Comparison of ENCODE assay signal across 8 cellular contexts in genomic region chr12:52308807-52309425, GRCh38. TPM values are rescaled to one million over a fixed set of nuclear protein-coding genes. Genes with fewer than 3 reads are reported as not detected.
DNase-seq lines count a peak whose midpoint lies in the region; ATAC-seq and TF ChIP-seq lines count a peak whose summit lies in the region.

No MANE protein-coding gene starts in this region.

- ATAC-seq in stimulated activated effector memory CD8-positive, alpha-beta T cell treated with anti-CD3 and anti-CD28 coated beads, Interleukin-12 subunit alpha, Interleukin-12 subunit beta, amount 100 ng/mL, for 72 hours: no peak
- no peak for ATAC-seq in GM18505 (IDR thresholded peaks at IDR 0.05; ENCODE audit: unreplicated experiment)

- peaks cover 14% of the 10 kb centered on the region for H3K4me1 Mint-ChIP-seq in T-helper 2 cell treated with Interferon-gamma antibody and Interleukin-4, amounts not matched to agents 5 μg/mL and 100 μg/mL, for 36 hours (ENCODE audit: low read depth)
- H3K4me1 Mint-ChIP-seq in stimulated activated effector memory CD8-positive, alpha-beta T cell treated with anti-CD3 and anti-CD28 coated beads, Interleukin-12 subunit alpha, Interleukin-12 subunit beta, amount 100 ng/mL, for 72 hours: peaks cover 39% of the 10 kb centered on the region

- intact Hi-C loops in ascending aorta (cut with DNase I): no loop called here

- H3K36me3 Mint-ChIP-seq in T-helper 2 cell treated with Interferon-gamma antibody and Interleukin-4, amounts not matched to agents 5 μg/mL and 100 μg/mL, for 36 hours (ENCODE audit: low read depth): no peaks in the 10 kb centered on the region
- no peaks in the 10 kb centered on the region for H3K36me3 Mint-ChIP-seq in stimulated activated effector memory CD8-positive, alpha-beta T cell treated with anti-CD3 and anti-CD28 coated beads, Interleukin-12 subunit alpha, Interleukin-12 subunit beta, amount 100 ng/mL, for 72 hours

- H3K9me3 ChIP-seq in ascending aorta: no peaks in the 10 kb centered on the region

- H3K36me3 ChIP-seq in ascending aorta (no peaks in the 10 kb centered on the region), kidney epithelial cell (ENCODE audit: control insufficient read depth, insufficient read depth, low read length) (no peaks in the 10 kb centered on the region)

- H3K4me3 ChIP-seq in ascending aorta (peak overlapping the region; percentile 42 to 76), kidney epithelial cell (ENCODE audit: low read depth, low read length) (peak overlapping the region; percentile 39)

- TF ChIP-seq CTCF in ascending aorta (IDR thresholded peaks at IDR 0.05) (no peak), kidney epithelial cell (IDR thresholded peaks at IDR 0.05; ENCODE audit: insufficient read depth, low read length, poor library complexity, severe bottlenecking) (no peak)

- no peak overlapping the region for H3K27ac Mint-ChIP-seq in T-helper 2 cell treated with Interferon-gamma antibody and Interleukin-4, amounts not matched to agents 5 μg/mL and 100 μg/mL, for 36 hours
- H3K27ac Mint-ChIP-seq in stimulated activated effector memory CD8-positive, alpha-beta T cell treated with anti-CD3 and anti-CD28 coated beads, Interleukin-12 subunit alpha, Interleukin-12 subunit beta, amount 100 ng/mL, for 72 hours: no peak overlapping the region

- no peak for DNase-seq in T-helper 2 cell treated with Interferon-gamma antibody and Interleukin-4, amounts not matched to agents 5 μg/mL and 100 μg/mL, for 36 hours (ENCODE audit: low spot score)
- DNase-seq in T-helper 2 cell: no peak
- no peak for DNase-seq in ascending aorta (ENCODE audit: low spot score in 2 of 2)
- no peak for DNase-seq in kidney epithelial cell (ENCODE audit: low read depth)
- no peak for DNase-seq in stimulated activated effector memory CD8-positive, alpha-beta T cell treated with anti-CD3 and anti-CD28 coated beads, Interleukin-12 subunit alpha, Interleukin-12 subunit beta, amount 100 ng/mL, for 72 hours (ENCODE audit: low spot score in 2 of 2)
- no peak for DNase-seq in NCI-H345 treated with DMSO at 0.1 percent for 48 hours (lab: John Stamatoyannopoulos, UW; ENCODE audit: unreplicated experiment)
- no peak for DNase-seq in effector CD8-positive, alpha-beta T cell (lab: John Stamatoyannopoulos, UW)

- H3K27me3 Mint-ChIP-seq in T-helper 2 cell treated with Interferon-gamma antibody and Interleukin-4, amounts not matched to agents 5 μg/mL and 100 μg/mL, for 36 hours (ENCODE audit: low read depth): peaks cover 59% of the 10 kb centered on the region

- no peak for TF ChIP-seq POLR2A in GM18505 (IDR thresholded peaks at IDR 0.05; ENCODE audit: borderline replicate concordance, extremely low read depth, insufficient read depth, insufficient read length)

- H3K9me3 Mint-ChIP-seq in T-helper 2 cell treated with Interferon-gamma antibody and Interleukin-4, amounts not matched to agents 5 μg/mL and 100 μg/mL, for 36 hours: no peaks in the 10 kb centered on the region
- H3K9me3 Mint-ChIP-seq in stimulated activated effector memory CD8-positive, alpha-beta T cell treated with anti-CD3 and anti-CD28 coated beads, Interleukin-12 subunit alpha, Interleukin-12 subunit beta, amount 100 ng/mL, for 72 hours: no peaks in the 10 kb centered on the region

- H3K27me3 ChIP-seq in ascending aorta (no peaks in the 10 kb centered on the region), kidney epithelial cell (ENCODE audit: control insufficient read depth, insufficient read depth, low read length) (peaks cover 37% of the 10 kb centered on the region)

- peaks cover 4 to 5% of the 10 kb centered on the region in 2 donors for H3K4me1 ChIP-seq in ascending aorta

- H3K27ac ChIP-seq in ascending aorta: peak overlapping the region; percentile 55 to 60

- H3K4me3 Mint-ChIP-seq in T-helper 2 cell treated with Interferon-gamma antibody and Interleukin-4, amounts not matched to agents 5 μg/mL and 100 μg/mL, for 36 hours: peak overlapping the region; percentile 61
- peak overlapping the region; percentile 61 for H3K4me3 Mint-ChIP-seq in stimulated activated effector memory CD8-positive, alpha-beta T cell treated with anti-CD3 and anti-CD28 coated beads, Interleukin-12 subunit alpha, Interleukin-12 subunit beta, amount 100 ng/mL, for 72 hours

RNA-seq across cellular contexts. Expression of gene KRT83, which starts 12.3 kb away (rescaled TPM):
- total RNA-seq in ascending aorta (not detected), kidney epithelial cell (not detected in 2 replicates)

RNA-seq across cellular contexts. Expression of gene KRT81, which starts 17.6 kb away (rescaled TPM):
- not detected for total RNA-seq in ascending aorta
- total RNA-seq in kidney epithelial cell: 239 and 244 TPM in 2 replicates

RNA-seq across cellular contexts. Expression of gene KRT86, which starts 34.5 kb away (rescaled TPM):
- 0.96 TPM for total RNA-seq in ascending aorta
- 6.9 and 9.2 TPM in 2 replicates for total RNA-seq in kidney epithelial cell

RNA-seq across cellular contexts. Expression of gene KRT85, which starts 58.4 kb away (rescaled TPM):
- total RNA-seq in ascending aorta (not detected), kidney epithelial cell (not detected in 2 replicates)

Comparison
In these comparisons a context has a peak if more than half of its experiments do, and no peak if none do; other contexts are left out.
1. RNA of gene KRT81, which starts 17.6 kb away (total RNA-seq): 239 to 244 TPM in kidney epithelial cell; not detected in ascending aorta (single experiment); every median in the first group is over 100 times any median in the second.